In the genomic region with DNA sequence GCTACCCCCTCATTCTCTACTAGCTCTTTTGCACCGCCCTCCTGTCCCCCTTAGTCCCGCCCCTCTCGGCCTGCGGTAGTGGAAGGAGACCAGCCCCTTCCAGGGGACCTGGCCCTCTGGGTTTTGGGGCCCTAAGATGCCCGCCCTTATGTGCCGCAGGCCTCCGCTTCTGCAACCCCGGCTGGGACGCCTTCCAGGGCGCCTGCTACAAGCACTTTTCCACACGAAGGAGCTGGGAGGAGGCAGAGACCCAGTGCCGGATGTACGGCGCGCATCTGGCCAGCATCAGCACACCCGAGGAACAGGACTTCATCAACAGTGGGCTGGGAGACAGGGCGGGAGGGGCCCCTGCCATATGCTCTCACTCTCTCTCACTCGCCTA, we compare ENCODE assay signal across 10 cellular contexts. TPM values are rescaled to one million over a fixed set of nuclear protein-coding genes. Genes with fewer than 3 reads are reported as not detected.
DNase-seq lines count a peak whose midpoint lies in the region; ATAC-seq and TF ChIP-seq lines count a peak whose summit lies in the region.
"Had no signal": no experiment of that assay in that cellular context is flagged by ENCODE, and none has a peak within 500 bp of the region (broad histone marks: within the 10 kb centered on the region; RNA-seq: fewer than 3 reads in every experiment).

No MANE protein-coding gene starts in this region.

- peak overlapping the region; percentile 3 for H3K4me3 ChIP-seq in lower leg skin (ENCODE audit: low read depth, poor library complexity, severe bottlenecking)
- H3K4me3 ChIP-seq in tibial artery = peak overlapping the region; percentile 32 to 40
- no peak overlapping the region for H3K4me3 ChIP-seq in Karpas-422 (ENCODE audit: low read length)

- no peaks in the 10 kb centered on the region for H3K9me3 ChIP-seq in tibial artery
- no peaks in the 10 kb centered on the region for H3K9me3 ChIP-seq in Karpas-422 (ENCODE audit: low read length)

- intact Hi-C loops in lower leg skin (cut with DNase I; ENCODE audit: low total_unique reads) (loop anchor here (5.0 kb wide), 1 partner anchor 34 kb away; no protein-coding TSS in a partner anchor), tibial artery (cut with DNase I; ENCODE audit: low total_unique reads) (loop anchor here (2.0 to 5.0 kb wide), 3 partner anchors 30 to 269 kb away; no protein-coding TSS in a partner anchor)

- peaks cover 46% of the 10 kb centered on the region for H3K4me1 Mint-ChIP-seq in activated T-cell treated with anti-CD3 and anti-CD28 coated beads, Interleukin-2, amount 50 U/mL, for 4 hours (ENCODE audit: low read depth)

- TF ChIP-seq CTCF in lower leg skin (IDR thresholded peaks at IDR 0.05) = no peak
- no peak for TF ChIP-seq CTCF in tibial artery (IDR thresholded peaks at IDR 0.05)

- H3K27ac ChIP-seq in angular gyrus (ENCODE audit: low read depth, low read length) (peak overlapping the region; percentile 58), tibial artery (no peak overlapping the region), Karpas-422 (ENCODE audit: low read length) (no peak overlapping the region)

- DNase-seq in activated T-cell treated with anti-CD3 and anti-CD28 coated beads, Interleukin-2, amount 50 U/mL, for 4 hours = no peak
- DNase-seq in activated T-cell treated with anti-CD3 and anti-CD28 coated beads, Interleukin-2, amount 50 U/mL, for 1 hour = no peak
- DNase-seq in lower leg skin (ENCODE audit: low spot score in 2 of 2) = no peak
- peak in 1 of 2 donors; percentile 33 for DNase-seq in tibial artery
- DNase-seq in LoVo (ENCODE audit: low spot score) = no peak
- no peak for DNase-seq in GF-D8 (lab: John Stamatoyannopoulos, UW)
- no peak for DNase-seq in Karpas-422

- H3K79me2 ChIP-seq in Karpas-422 (ENCODE audit: low read length) = no peaks in the 10 kb centered on the region

- no peak overlapping the region for H2AFZ ChIP-seq in Karpas-422 (ENCODE audit: low read length)

- H3K4me2 ChIP-seq in Karpas-422 (ENCODE audit: low read depth, low read length, poor library complexity, severe bottlenecking) = no peak overlapping the region

- H4K20me1 ChIP-seq in Karpas-422 (ENCODE audit: insufficient read depth, low read depth, low read length) = peaks cover 5% of the 10 kb centered on the region; the same call in 1 of the 2 replicates

- H3K9me3 Mint-ChIP-seq in activated T-cell treated with anti-CD3 and anti-CD28 coated beads, Interleukin-2, amount 50 U/mL, for 4 hours = no peaks in the 10 kb centered on the region

- H3K9ac ChIP-seq in Karpas-422 (ENCODE audit: low read length) = no peak overlapping the region

- ATAC-seq in activated T-cell treated with anti-CD3 and anti-CD28 coated beads, Interleukin-2, amount 50 U/mL, for 4 hours = no peak

- no peaks in the 10 kb centered on the region for H3K9me2 ChIP-seq in Karpas-422 (replicated peaks; ENCODE audit: insufficient read depth, low read length)

- H3K36me3 Mint-ChIP-seq in activated T-cell treated with anti-CD3 and anti-CD28 coated beads, Interleukin-2, amount 50 U/mL, for 4 hours (ENCODE audit: insufficient read depth) = no peaks in the 10 kb centered on the region

- peaks cover 58% of the 10 kb centered on the region for H3K27me3 Mint-ChIP-seq in activated T-cell treated with anti-CD3 and anti-CD28 coated beads, Interleukin-2, amount 50 U/mL, for 4 hours (ENCODE audit: low read depth)

- no peaks in the 10 kb centered on the region for H3K36me3 ChIP-seq in tibial artery
- H3K36me3 ChIP-seq in Karpas-422 (ENCODE audit: insufficient read depth, low read length) = no peaks in the 10 kb centered on the region

- 0 to 4% methylated on average over 17 of the region's 18 CpGs for WGBS in lower leg skin, 2 donors

- H3K4me1 ChIP-seq in tibial artery (peaks cover 0 to 51% (median 39%) of the 10 kb centered on the region in 4 donors), Karpas-422 (ENCODE audit: low read length) (peaks cover 4% of the 10 kb centered on the region; the same call in 1 of the 2 replicates)

- peak overlapping the region; percentile 79 for H3K4me3 Mint-ChIP-seq in activated T-cell treated with anti-CD3 and anti-CD28 coated beads, Interleukin-2, amount 50 U/mL, for 4 hours

- TF ChIP-seq POLR2A in lower leg skin (IDR thresholded peaks at IDR 0.05) = no peak

- peaks cover 0 to 40% of the 10 kb centered on the region in 2 donors for H3K27me3 ChIP-seq in tibial artery
- no peaks in the 10 kb centered on the region for H3K27me3 ChIP-seq in Karpas-422 (ENCODE audit: low read length)

RNA-seq across cellular contexts. Expression of a gene that starts 14.9 kb away (rescaled TPM):
- not detected for total RNA-seq in activated T-cell treated with anti-CD3 and anti-CD28 coated beads, Interleukin-2, amount 50 U/mL, for 4 hours
- 10 to 100 TPM; 21.9 to 50.1 (median 26.0) TPM for total RNA-seq in lower leg skin
- total RNA-seq in Karpas-422 (2014; rRNA removed; shearing (Covaris generic); ENCODE audit: low replicate concordance) = not detected in 2 replicates

RNA-seq across cellular contexts. Expression of a gene that starts 20.4 kb away (rescaled TPM):
- under 1 TPM; 0.05 to 0.13 (median 0.05) TPM for total RNA-seq in activated T-cell treated with anti-CD3 and anti-CD28 coated beads, Interleukin-2, amount 50 U/mL, for 4 hours
- 1 to 10 TPM; 2.4 to 8.9 (median 5.0) TPM for total RNA-seq in lower leg skin
- total RNA-seq in Karpas-422 (2014; rRNA removed; shearing (Covaris generic); ENCODE audit: low replicate concordance) = not detected in 2 replicates
- total RNA-seq: MCF 10A had no signal

RNA-seq across cellular contexts. Expression of a gene that starts 37.6 kb away (rescaled TPM):
- total RNA-seq in activated T-cell treated with anti-CD3 and anti-CD28 coated beads, Interleukin-2, amount 50 U/mL, for 4 hours = not detected
- 1 to 10 TPM in 1 of 4 donors, under 1 TPM in 2, not detected in 1; 0.68 to 1.0 (median 0.80) TPM for total RNA-seq in lower leg skin
- 0.47 TPM in 1 of 2 replicates, not detected in the other for total RNA-seq in Karpas-422 (2014; rRNA removed; shearing (Covaris generic); ENCODE audit: low replicate concordance)
- total RNA-seq: MCF 10A, renal cortical epithelial cell had no signal

RNA-seq across cellular contexts. Expression of a gene that starts 48.6 kb away (rescaled TPM):
- total RNA-seq in activated T-cell treated with anti-CD3 and anti-CD28 coated beads, Interleukin-2, amount 50 U/mL, for 4 hours = 1 to 10 TPM; 1.8 to 2.5 (median 2.4) TPM
- total RNA-seq in lower leg skin = 100 to 1,000 TPM in 1 of 4 donors, 10 to 100 TPM in 3; 67.9 to 103 (median 96.1) TPM
- total RNA-seq in Karpas-422 (2014; rRNA removed; shearing (Covaris generic); ENCODE audit: low replicate concordance) = 0.56 TPM in 1 of 2 replicates, not detected in the other

RNA-seq across cellular contexts. Expression of a gene that starts 55.5 kb away (rescaled TPM):
- total RNA-seq in activated T-cell treated with anti-CD3 and anti-CD28 coated beads, Interleukin-2, amount 50 U/mL, for 4 hours = 100 to 1,000 TPM; 171 to 190 (median 174) TPM
- 10 to 100 TPM in 3 of 4 donors, 1 to 10 TPM in 1; 10.0 to 18.5 (median 13.9) TPM for total RNA-seq in lower leg skin
- total RNA-seq in Karpas-422 (2014; rRNA removed; shearing (Covaris generic); ENCODE audit: low replicate concordance) = 26.2 and 28.0 TPM in 2 replicates

Comparison
In these comparisons a context has a peak if more than half of its experiments do, and no peak if none do; other contexts are left out.
1. RNA of a gene that starts 14.9 kb away (total RNA-seq): 21.9 to 50.1 TPM in lower leg skin; not detected in activated T-cell treated with anti-CD3 and anti-CD28 coated beads, Interleukin-2, amount 50 U/mL, for 4 hours and not detected in Karpas-422; every median in the first group is over 10 times any median in the second.